8 cellular contexts compared by ENCODE assay signal in genomic region chr15:56242576-56243116, GRCh38. TPM values are rescaled to one million over a fixed set of nuclear protein-coding genes. Genes with fewer than 3 reads are reported as not detected.
DNase-seq lines count a peak whose midpoint lies in the region; ATAC-seq and TF ChIP-seq lines count a peak whose summit lies in the region.

No MANE protein-coding gene starts in this region.

- H4K20me1 ChIP-seq in PC-3 (ENCODE audit: low read length): no peaks in the 10 kb centered on the region

- intact Hi-C loops in PC-3 (cut with micrococcal nuclease): loop anchor here (5.0 kb wide), 1 partner anchor 250 kb away; the partner anchor contains the start of gene NEDD4
- intact Hi-C loops in posterior vena cava (cut with DNase I): no loop called here

- DNase-seq in NCI-H2171 treated with DMSO at 0.1 percent for 48 hours (lab: John Stamatoyannopoulos, UW) (peak; percentile 53), NCI-H2171 (lab: John Stamatoyannopoulos, UW) (no peak), PC-3 (no peak), posterior vena cava (ENCODE audit: low spot score) (no peak), NCI-H187 treated with DMSO at 0.1 percent for 48 hours (lab: John Stamatoyannopoulos, UW) (no peak)
- no peak for DNase-seq in effector memory CD8-positive, alpha-beta T cell

- H3K27me3 ChIP-seq in PC-3 (ENCODE audit: low read length) (no peaks in the 10 kb centered on the region), neuron (ENCODE audit: insufficient read depth, low read length) (no peaks in the 10 kb centered on the region)

- peak overlapping the region; percentile 34; the same call in 1 of the 2 replicates for H3K9ac ChIP-seq in PC-3 (ENCODE audit: low read length)

- peaks cover 2% of the 10 kb centered on the region; the same call in 1 of the 2 replicates for H3K36me3 ChIP-seq in PC-3 (ENCODE audit: low read depth, low read length)
- H3K36me3 ChIP-seq in neuron (ENCODE audit: insufficient read depth, low read length): peaks cover 10% of the 10 kb centered on the region

- peak overlapping the region; percentile 77 to 90 for H3K27ac Mint-ChIP-seq in effector memory CD8-positive, alpha-beta T cell

- CTCF ChIA-PET in PC-3 (lab: Charles Lee): no interaction called here

- ATAC-seq in PC-3: no peak
- no peak for ATAC-seq in effector memory CD8-positive, alpha-beta T cell (replicated peaks)
- ATAC-seq in HG02870 (IDR thresholded peaks at IDR 0.05; ENCODE audit: unreplicated experiment): no peak

- peak overlapping the region; percentile 78 for H3K4me3 ChIP-seq in PC-3 (ENCODE audit: low read length)
- peak overlapping the region; percentile 99 for H3K4me3 ChIP-seq in neuron (ENCODE audit: low read length)

- TF ChIP-seq CTCF in PC-3 (conservative IDR thresholded peaks at IDR 0.05; ENCODE audit: low read depth, low read length): no peak

- POLR2A ChIA-PET in PC-3 (lab: Charles Lee; ENCODE audit: unreplicated experiment): no interaction called here

- H3K9me3 ChIP-seq in PC-3 (ENCODE audit: low read length) (no peaks in the 10 kb centered on the region), neuron (ENCODE audit: low read length) (peaks cover 3% of the 10 kb centered on the region)

- H3K4me3 Mint-ChIP-seq in effector memory CD8-positive, alpha-beta T cell: peak overlapping the region; percentile 81 to 90

- peaks cover 22 to 24% of the 10 kb centered on the region in 2 donors for H3K4me1 Mint-ChIP-seq in effector memory CD8-positive, alpha-beta T cell (ENCODE audit: low read depth in 2 of 2)

- TSS peak; percentile 48 for BruUV-seq in PC-3 (replicated peaks; lab: Mats Ljungman, UMichigan)

- no peak overlapping the region for H3K27ac ChIP-seq in PC-3 (ENCODE audit: low read length)

- H3K4me2 ChIP-seq in PC-3 (ENCODE audit: low read length): peak overlapping the region; percentile 90

- no peaks in the 10 kb centered on the region for H3K27me3 Mint-ChIP-seq in effector memory CD8-positive, alpha-beta T cell

- peaks cover 48% of the 10 kb centered on the region for H3K79me2 ChIP-seq in PC-3 (ENCODE audit: low read length)

- H3F3A ChIP-seq in PC-3 (ENCODE audit: low read length, unreplicated experiment): no peaks in the 10 kb centered on the region

- H3K9me3 Mint-ChIP-seq in effector memory CD8-positive, alpha-beta T cell: no peaks in the 10 kb centered on the region

- no peaks in the 10 kb centered on the region for H3K9me2 ChIP-seq in PC-3 (replicated peaks; ENCODE audit: low read length)

- H3K4me1 ChIP-seq in PC-3 (ENCODE audit: insufficient read depth, low read length): peaks cover 9% of the 10 kb centered on the region; the same call in 1 of the 2 replicates
- H3K4me1 ChIP-seq in neuron (ENCODE audit: insufficient read depth, low read length): peaks cover 28% of the 10 kb centered on the region

- H3K36me3 Mint-ChIP-seq in effector memory CD8-positive, alpha-beta T cell (ENCODE audit: insufficient read depth): peaks cover 21% of the 10 kb centered on the region

- no peak overlapping the region for H2AFZ ChIP-seq in PC-3 (ENCODE audit: low read length)
- H2AFZ ChIP-seq in neuron (ENCODE audit: low read depth, low read length): no peak overlapping the region

RNA-seq across cellular contexts. Expression of gene RFX7, which starts 1.0 kb away (rescaled TPM):
- 2.8 and 4.7 TPM in 2 replicates for total RNA-seq in PC-3 (2014; rRNA removed)
- 10 to 100 TPM in 1 of 2 donors, 1 to 10 TPM in 1; 9.9 to 10.1 TPM for total RNA-seq in posterior vena cava
